2 cellular contexts compared by ENCODE assay signal in genomic region chr20:39048000-39048696, GRCh38.
A peak's percentile ranks its signal among the peaks of the same experiment; 100 is the strongest.
TF ChIP-seq lines count a peak whose summit lies in the region.

No MANE protein-coding gene starts in this region.

TF ChIP-seq in GM23338, 12 proteins besides CTCF, POLR2A, EP300 and RAD21 (continued from another document):
- TF ChIP-seq ZNF462 (CRISPR knock-in tag; IDR thresholded peaks at IDR 0.05), result no peak
- no peak for TF ChIP-seq POLR2AphosphoS5 (IDR thresholded peaks at IDR 0.05; ENCODE audit: low read depth)

TF ChIP-seq in GM12878, 131 proteins besides CTCF, POLR2A, EP300 and RAD21 (continued from another document):
- TF ChIP-seq BHLHE40 (IDR thresholded peaks at IDR 0.05; ENCODE audit: borderline replicate concordance in 1 of 2, low read depth in 2 of 2, low read length in 1 of 2) (peak in 1 of 2 experiments; percentile 39; a peak in 1 of 4 replicates), HDGF (IDR thresholded peaks at IDR 0.05) (0 out of 2 replicates have a peak, but pooled peaks have one; percentile 51), BMI1 (IDR thresholded peaks at IDR 0.05; ENCODE audit: borderline replicate concordance) (no peak), TCF12 (IDR thresholded peaks at IDR 0.05; ENCODE audit: low read depth, low read length) (no peak), EGR1 (IDR thresholded peaks at IDR 0.05; ENCODE audit: borderline replicate concordance in 1 of 2, low read depth in 2 of 2, low read length in 2 of 2) (no peak), SPI1 (IDR thresholded peaks at IDR 0.05; ENCODE audit: borderline replicate concordance, insufficient read depth, low read depth, low read length) (peak; percentile 35; the same call in 1 of the 2 replicates), MEF2A (IDR thresholded peaks at IDR 0.05; ENCODE audit: insufficient read depth, low read depth, low read length) (no peak), IRF4 (IDR thresholded peaks at IDR 0.05; ENCODE audit: low read depth, low read length) (0 out of 2 replicates have a peak, but pooled peaks have one; percentile 29)
